In genomic region chr21:31873275-31873695, GRCh38 we compare ENCODE assay signal across 9 cellular contexts. TPM values are rescaled to one million over a fixed set of nuclear protein-coding genes. Genes with fewer than 3 reads are reported as not detected.
DNase-seq lines count a peak whose midpoint lies in the region; ATAC-seq and TF ChIP-seq lines count a peak whose summit lies in the region.
"Had no signal": no experiment of that assay in that cellular context is flagged by ENCODE, and none has a peak within 500 bp of the region (broad histone marks: within the 10 kb centered on the region; RNA-seq: fewer than 3 reads in every experiment).

No MANE protein-coding gene starts in this region.

- peaks cover under 1% of the 10 kb centered on the region for H3K4me1 ChIP-seq in psoas muscle

- H3K9me3 ChIP-seq in psoas muscle: no peaks in the 10 kb centered on the region

- no peaks in the 10 kb centered on the region for H3K36me3 ChIP-seq in GM06990 (ENCODE audit: control insufficient read depth, insufficient read depth, low read length)
- H3K36me3 ChIP-seq in psoas muscle (ENCODE audit: insufficient read depth in 1 of 2, low read depth in 1 of 2): no peaks in the 10 kb centered on the region

- H3K27me3 ChIP-seq in GM06990 (replicated peaks; ENCODE audit: control insufficient read depth, insufficient read depth, low read length) (peaks cover 6% of the 10 kb centered on the region; the same call in 1 of the 2 replicates), psoas muscle (ENCODE audit: insufficient read depth in 3 of 3, low read length in 2 of 3) (peaks cover 0 to 71% (median 8%) of the 10 kb centered on the region in 3 donors)

- TF ChIP-seq CTCF in GM06990 (IDR thresholded peaks at IDR 0.05; ENCODE audit: insufficient read depth, low read length, poor library complexity, severe bottlenecking): no peak
- no peak for TF ChIP-seq CTCF in foreskin fibroblast (IDR thresholded peaks at IDR 0.05; ENCODE audit: low read depth, low read length)
- TF ChIP-seq CTCF in psoas muscle (IDR thresholded peaks at IDR 0.05): no peak

- DNase-seq in GM06990 (ENCODE audit: extremely low read depth, insufficient read length) (no peak), NCI-H2171 (lab: John Stamatoyannopoulos, UW) (peak; percentile 48), foreskin fibroblast (no peak), psoas muscle (peak in 1 of 2 donors; percentile 28), AML-193 (lab: John Stamatoyannopoulos, UW) (no peak), mucosa of gallbladder (ENCODE audit: low spot score) (no peak), cerebellar cortex (ENCODE audit: low spot score) (no peak), MV-4-11 (lab: John Stamatoyannopoulos, UW) (no peak)

- intact Hi-C loops in psoas muscle (cut with DNase I): no loop called here

- 0 to 1% (median 1%) methylated on average over 27 to 58 of the region's 58 CpGs for WGBS in psoas muscle, 3 donors

- H3K4me3 ChIP-seq in GM06990 (replicated peaks; ENCODE audit: low read depth, low read length) (peak overlapping the region; percentile 47), foreskin fibroblast (ENCODE audit: low read depth in 1 of 2, low read length in 2 of 2) (peak overlapping the region; percentile 47 to 68), psoas muscle (peak overlapping the region; percentile 67)

- ATAC-seq in psoas muscle: no peak

- H3K27ac ChIP-seq in psoas muscle: no peak overlapping the region

RNA-seq across cellular contexts. Expression of gene HUNK, which starts 0.5 kb away (rescaled TPM):
- total RNA-seq in psoas muscle (under 1 TPM; 0.10 to 0.54 (median 0.15) TPM), mucosa of gallbladder (4.0 TPM)
- under 1 TPM; 0.03 to 0.06 (median 0.05) TPM for polyA plus RNA-seq in psoas muscle
- total RNA-seq: HT1080 had no signal
